27 cellular contexts compared by ENCODE assay signal in genomic region chr15:62417444-62417843, GRCh38. TPM values are rescaled to one million over a fixed set of nuclear protein-coding genes. Genes with fewer than 3 reads are reported as not detected.
A peak's percentile ranks its signal among the peaks of the same experiment; 100 is the strongest.
DNase-seq lines count a peak whose midpoint lies in the region; ATAC-seq, FAIRE-seq and TF ChIP-seq lines count a peak whose summit lies in the region.
"Had no signal": no experiment of that assay in that cellular context is flagged by ENCODE, and none has a peak within 500 bp of the region (broad histone marks: within the 10 kb centered on the region; RNA-seq: fewer than 3 reads in every experiment).

No MANE protein-coding gene starts in this region.

- H3K27ac Mint-ChIP-seq in Caco-2 (ENCODE audit: unreplicated experiment) = peak overlapping the region; percentile 83
- H3K27ac Mint-ChIP-seq: activated CD8-positive, alpha-beta T cell treated with anti-CD3 and anti-CD28 coated beads for 36 hours; activated naive CD8-positive, alpha-beta T cell treated with anti-CD3 and anti-CD28 coated beads, Interleukin-2, amount 50 U/mL, for 24 hours had no signal

- H3K27ac ChIP-seq in osteoblast (ENCODE audit: low read depth, low read length) = peak overlapping the region; percentile 32
- H3K27ac ChIP-seq: A549, KMS-11, right atrium auricular region had no signal

- peaks cover 26% of the 10 kb centered on the region for H3K4me1 Mint-ChIP-seq in Caco-2 (ENCODE audit: low read depth, unreplicated experiment)
- H3K4me1 Mint-ChIP-seq: activated naive CD8-positive, alpha-beta T cell treated with anti-CD3 and anti-CD28 coated beads, Interleukin-2, amount 50 U/mL, for 24 hours; central memory CD8-positive, alpha-beta T cell; naive B cell had no signal

- H3K36me3 Mint-ChIP-seq in Caco-2 (ENCODE audit: insufficient read depth, unreplicated experiment) = peaks cover 17% of the 10 kb centered on the region
- H3K36me3 Mint-ChIP-seq: naive B cell had no signal

- no peaks in the 10 kb centered on the region for H3K9me3 Mint-ChIP-seq in Caco-2 (ENCODE audit: unreplicated experiment)
- H3K9me3 Mint-ChIP-seq: activated CD8-positive, alpha-beta T cell treated with anti-CD3 and anti-CD28 coated beads for 36 hours; activated naive CD8-positive, alpha-beta T cell treated with anti-CD3 and anti-CD28 coated beads, Interleukin-2, amount 50 U/mL, for 24 hours; central memory CD8-positive, alpha-beta T cell had no signal

- no TSS peak for BruUV-seq in Caco-2 (replicated peaks; lab: Mats Ljungman, UMichigan)

- DNase-seq in Caco-2 (no peak), RCC 7860 (ENCODE audit: low spot score) (peak; percentile 24), epithelial cell of esophagus (ENCODE audit: low read depth) (peak; percentile 5), osteoblast (ENCODE audit: insufficient read length, low spot score, missing footprints) (peak; percentile 89), NCI-H2196 (lab: John Stamatoyannopoulos, UW; ENCODE audit: unreplicated experiment) (no peak), COLO668 (lab: John Stamatoyannopoulos, UW; ENCODE audit: unreplicated experiment) (no peak)
- DNase-seq: activated CD8-positive, alpha-beta T cell treated with anti-CD3 and anti-CD28 coated beads for 36 hours; activated effector memory CD4-positive, alpha-beta T cell treated with anti-CD3 and anti-CD28 coated beads, Interleukin-2, amount 50 U/mL, for 16 hours; activated naive CD8-positive, alpha-beta T cell treated with anti-CD3 and anti-CD28 coated beads, Interleukin-2, amount 50 U/mL, for 24 hours; activated T-cell treated with anti-CD3 and anti-CD28 coated beads for 4 hours; mesendoderm; MV-4-11; naive B cell; NCI-H187; NCI-H2227 treated with DMSO at 0.1 percent for 48 hours; NCI-H774; stimulated activated CD4-positive, alpha-beta T cell treated with anti-CD3 and anti-CD28 coated beads, Interleukin-15, amount 100 ng/mL, for 24 hours; stimulated activated CD8-positive, alpha-beta memory T cell treated with anti-CD3 and anti-CD28 coated beads, Interleukin-4, amount 100 ng/mL, for 48 hours; T1000 had no signal

- FAIRE-seq in RCC 7860 (lab: Jason Lieb, UNC) = peak; percentile 60

- H3K4me3 ChIP-seq in Caco-2 (ENCODE audit: low read depth, low read length) (no peak overlapping the region), epithelial cell of esophagus (ENCODE audit: low read length) (no peak overlapping the region), osteoblast (ENCODE audit: insufficient read depth, low read length) (no peak overlapping the region)
- H3K4me3 ChIP-seq: A549, HAP-1, right atrium auricular region had no signal

- H4K20me1 ChIP-seq in osteoblast (ENCODE audit: insufficient read depth, low read length) = peaks cover 16% of the 10 kb centered on the region

- H3K4me3 Mint-ChIP-seq in Caco-2 (ENCODE audit: unreplicated experiment) = peak overlapping the region; percentile 20
- H3K4me3 Mint-ChIP-seq: activated CD8-positive, alpha-beta T cell treated with anti-CD3 and anti-CD28 coated beads for 36 hours; activated naive CD8-positive, alpha-beta T cell treated with anti-CD3 and anti-CD28 coated beads, Interleukin-2, amount 50 U/mL, for 24 hours; central memory CD8-positive, alpha-beta T cell; naive B cell had no signal

- intact Hi-C loops in Caco-2 (cut with micrococcal nuclease; ENCODE audit: unreplicated experiment) = no loop called here

- H3K27me3 Mint-ChIP-seq in Caco-2 (ENCODE audit: insufficient read depth, unreplicated experiment) = no peaks in the 10 kb centered on the region

- H3K4me1 ChIP-seq in Caco-2 (peaks cover 67% of the 10 kb centered on the region), osteoblast (ENCODE audit: insufficient read depth, low read length) (peaks cover 23% of the 10 kb centered on the region)
- H3K4me1 ChIP-seq: HAP-1 had no signal

- TF ChIP-seq CTCF in Caco-2 (IDR thresholded peaks at IDR 0.05; ENCODE audit: insufficient read depth in 1 of 2, low read depth in 1 of 2, low read length in 1 of 2, severe bottlenecking in 1 of 2, unreplicated experiment in 1 of 2) (no peak), epithelial cell of esophagus (IDR thresholded peaks at IDR 0.05; ENCODE audit: insufficient read depth, low read depth, low read length, missing control alignments) (no peak), osteoblast (IDR thresholded peaks at IDR 0.05; ENCODE audit: extremely low read depth, low read depth, low read length) (no peak)

- POLR2A ChIA-PET in Caco-2 (lab: Charles Lee) = interaction anchor here (0.6 kb wide), 1 partner anchor 19 kb away, joined by 3 read pairs; no protein-coding TSS in a partner anchor

- H3K4me2 ChIP-seq in osteoblast (ENCODE audit: insufficient read depth, low read length) = peak overlapping the region; percentile 31
- H3K4me2 ChIP-seq: A549, KMS-11 had no signal

- H3K27me3 ChIP-seq in Caco-2 (replicated peaks; ENCODE audit: control insufficient read depth, insufficient read depth, low read length) (no peaks in the 10 kb centered on the region), osteoblast (ENCODE audit: insufficient read depth, low read length) (no peaks in the 10 kb centered on the region)
- H3K27me3 ChIP-seq: right atrium auricular region had no signal

- H3K9me3 ChIP-seq in Caco-2 (no peaks in the 10 kb centered on the region), osteoblast (ENCODE audit: low read depth, low read length) (no peaks in the 10 kb centered on the region)
- H3K9me3 ChIP-seq: A549, right atrium auricular region had no signal

- CTCF ChIA-PET in Caco-2 (lab: Charles Lee) = no interaction called here

- H3K79me2 ChIP-seq in osteoblast (ENCODE audit: insufficient read depth, low read length) = peaks cover 11% of the 10 kb centered on the region

- no peaks in the 10 kb centered on the region; the same call in 1 of the 2 replicates for H3K36me3 ChIP-seq in Caco-2 (ENCODE audit: control insufficient read depth, insufficient read depth, low read length)
- H3K36me3 ChIP-seq in osteoblast (ENCODE audit: insufficient read depth, low read length) = no peaks in the 10 kb centered on the region
- H3K36me3 ChIP-seq: HAP-1, right atrium auricular region had no signal

- peak overlapping the region; percentile 16 for H2AFZ ChIP-seq in osteoblast (ENCODE audit: low read length)

- ATAC-seq in HG03439 (IDR thresholded peaks at IDR 0.05; ENCODE audit: unreplicated experiment) (no peak), HG02642 (IDR thresholded peaks at IDR 0.05; ENCODE audit: poor library complexity, unreplicated experiment) (no peak)
- ATAC-seq: A549; activated CD4-positive, CD25-positive, alpha-beta regulatory T cell treated with anti-CD3 and anti-CD28 coated beads, Interleukin-2, amount 50 U/mL, for 24 hours; activated CD8-positive, alpha-beta T cell treated with anti-CD3 and anti-CD28 coated beads for 36 hours; activated naive CD8-positive, alpha-beta T cell treated with anti-CD3 and anti-CD28 coated beads, Interleukin-2, amount 50 U/mL, for 24 hours had no signal

RNA-seq across cellular contexts. Expression of gene TLN2, which starts 27.1 kb away (rescaled TPM):
- 75.7 and 77.5 TPM in 2 replicates for total RNA-seq in Caco-2 (2022)
- total RNA-seq in osteoblast = 32.6 and 35.9 TPM in 2 replicates

Comparison
In these comparisons a context has a peak if more than half of its experiments do, and no peak if none do; other contexts are left out.
1. DNase-seq: peak in RCC 7860 (single experiment), epithelial cell of esophagus (single experiment) and osteoblast (single experiment); none in Caco-2 (0 of 2), NCI-H2196 (single experiment) and COLO668 (single experiment).